12 cellular contexts compared by ENCODE assay signal in the genomic region with DNA sequence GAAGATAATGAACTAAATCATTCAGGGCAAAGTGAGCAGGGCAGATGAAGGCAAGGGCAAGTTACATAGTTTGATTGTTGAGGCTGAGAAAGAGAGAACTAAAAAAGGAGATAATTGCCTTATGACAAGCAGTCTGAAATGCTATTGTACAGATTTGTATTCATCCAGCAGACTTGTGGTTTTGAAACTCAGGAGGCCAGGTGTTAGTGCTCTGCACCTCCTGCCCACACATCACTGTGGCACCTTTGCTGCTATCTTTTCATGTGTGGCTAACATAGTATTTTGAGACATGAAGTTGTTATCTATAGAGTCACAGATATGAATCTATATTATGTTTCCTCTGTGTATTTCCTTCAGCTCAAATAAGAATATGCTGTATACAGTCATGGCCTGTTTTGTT. TPM values are rescaled to one million over a fixed set of nuclear protein-coding genes. Genes with fewer than 3 reads are reported as not detected.
DNase-seq lines count a peak whose midpoint lies in the region; ATAC-seq and TF ChIP-seq lines count a peak whose summit lies in the region.
"Had no signal": no experiment of that assay in that cellular context is flagged by ENCODE, and none has a peak within 500 bp of the region (broad histone marks: within the 10 kb centered on the region; RNA-seq: fewer than 3 reads in every experiment).

No MANE protein-coding gene starts in this region.

- H3K9me3 Mint-ChIP-seq in activated T-cell treated with anti-CD3 and anti-CD28 coated beads, Interleukin-2, amount 50 U/mL, for 72 hours = peaks cover 0 to 3% of the 10 kb centered on the region in 2 donors
- H3K9me3 Mint-ChIP-seq in stimulated activated naive B cell treated with anti-CD40 and anti-IgM and Interleukin-4, amounts not matched to agents 10 μg/mL and 1 μg/mL and 100 μg/mL, for 72 hours = peaks cover 5% of the 10 kb centered on the region in 2 donors

- H3K4me1 ChIP-seq in GM23248 (ENCODE audit: insufficient read depth) = no peaks in the 10 kb centered on the region
- H3K4me1 ChIP-seq: heart left ventricle had no signal

- H3K4me3 ChIP-seq in brain microvascular endothelial cell (ENCODE audit: low read depth, low read length) (no peak overlapping the region), GM23248 (no peak overlapping the region)
- H3K4me3 ChIP-seq: heart left ventricle, mucosa of descending colon had no signal

- H3K4me2 ChIP-seq in GM23248 (ENCODE audit: unreplicated experiment) = no peak overlapping the region

- H3K9me2 ChIP-seq in GM23248 (ENCODE audit: insufficient read depth) = no peaks in the 10 kb centered on the region

- DNase-seq in activated T-cell treated with anti-CD3 and anti-CD28 coated beads, Interleukin-2, amount 50 U/mL, for 72 hours = peak in 1 of 2 donors; percentile 10
- no peak for DNase-seq in activated T-cell treated with anti-CD3 and anti-CD28 coated beads for 4 hours
- no peak for DNase-seq in stimulated activated naive B cell treated with anti-CD40 and anti-IgM and Interleukin-4, amounts not matched to agents 10 μg/mL and 1 μg/mL and 100 μg/mL, for 72 hours
- no peak for DNase-seq in brain microvascular endothelial cell
- DNase-seq in GM23248 = no peak
- DNase-seq in SK-N-DZ (ENCODE audit: low spot score) = no peak
- DNase-seq: cortex of kidney, heart left ventricle, mucosa of descending colon, NCI-H2171 had no signal

- H3F3A ChIP-seq in GM23248 (ENCODE audit: insufficient read depth) = no peaks in the 10 kb centered on the region

- H3K9ac ChIP-seq in GM23248 = no peak overlapping the region

- peaks cover 25% of the 10 kb centered on the region for H3K4me1 Mint-ChIP-seq in activated T-cell treated with anti-CD3 and anti-CD28 coated beads, Interleukin-2, amount 50 U/mL, for 72 hours (ENCODE audit: low read depth)
- peaks cover 18 to 27% of the 10 kb centered on the region in 2 donors for H3K4me1 Mint-ChIP-seq in stimulated activated naive B cell treated with anti-CD40 and anti-IgM and Interleukin-4, amounts not matched to agents 10 μg/mL and 1 μg/mL and 100 μg/mL, for 72 hours

- H3K27me3 ChIP-seq in brain microvascular endothelial cell (replicated peaks) (no peaks in the 10 kb centered on the region), GM23248 (replicated peaks; ENCODE audit: insufficient read depth) (no peaks in the 10 kb centered on the region)
- H3K27me3 ChIP-seq: heart left ventricle had no signal

- no peak overlapping the region for H3K27ac ChIP-seq in brain microvascular endothelial cell
- H3K27ac ChIP-seq in GM23248 = no peak overlapping the region
- H3K27ac ChIP-seq: heart left ventricle had no signal

- no peaks in the 10 kb centered on the region for H3K79me2 ChIP-seq in GM23248 (ENCODE audit: insufficient read depth)

- no peak overlapping the region for H2AFZ ChIP-seq in GM23248

- no peaks in the 10 kb centered on the region for H3K9me3 ChIP-seq in GM23248 (ENCODE audit: low read depth)
- H3K9me3 ChIP-seq: mucosa of descending colon had no signal

- peaks cover 4 to 5% of the 10 kb centered on the region in 2 donors for H3K36me3 Mint-ChIP-seq in activated T-cell treated with anti-CD3 and anti-CD28 coated beads, Interleukin-2, amount 50 U/mL, for 72 hours (ENCODE audit: insufficient read depth in 2 of 2)
- H3K36me3 Mint-ChIP-seq in stimulated activated naive B cell treated with anti-CD40 and anti-IgM and Interleukin-4, amounts not matched to agents 10 μg/mL and 1 μg/mL and 100 μg/mL, for 72 hours = peaks cover 5 to 7% of the 10 kb centered on the region in 2 donors

- H3K36me3 ChIP-seq in brain microvascular endothelial cell (replicated peaks) (no peaks in the 10 kb centered on the region), GM23248 (ENCODE audit: low read depth) (no peaks in the 10 kb centered on the region)
- H3K36me3 ChIP-seq: heart left ventricle had no signal

- H3K4me3 Mint-ChIP-seq in activated T-cell treated with anti-CD3 and anti-CD28 coated beads, Interleukin-2, amount 50 U/mL, for 72 hours = peak overlapping the region in 1 of 2 donors; percentile 0
- no peak overlapping the region for H3K4me3 Mint-ChIP-seq in stimulated activated naive B cell treated with anti-CD40 and anti-IgM and Interleukin-4, amounts not matched to agents 10 μg/mL and 1 μg/mL and 100 μg/mL, for 72 hours

- in situ Hi-C loops in brain microvascular endothelial cell (cut with HindIII; ENCODE audit: low pct_ligation_motif_present, low sequenced_read_pairs) (no loop called here), GM23248 (cut with MboI) (no loop called here)

- peak; percentile 58 to 72 for ATAC-seq in activated T-cell treated with anti-CD3 and anti-CD28 coated beads, Interleukin-2, amount 50 U/mL, for 72 hours (replicated peaks in 1 of 2)
- ATAC-seq in GM21529 (IDR thresholded peaks at IDR 0.05; ENCODE audit: unreplicated experiment) (peak; percentile 78), HG03575 (IDR thresholded peaks at IDR 0.05; ENCODE audit: extremely low read depth, insufficient number of reproducible peaks, low FRiP score, unreplicated experiment) (peak; percentile 85)
- peak; percentile 61 to 68 for ATAC-seq in stimulated activated naive B cell treated with anti-CD40 and anti-IgM and Interleukin-4, amounts not matched to agents 10 μg/mL and 1 μg/mL and 100 μg/mL, for 72 hours (replicated peaks)
- ATAC-seq: heart left ventricle, mucosa of descending colon had no signal

- no peaks in the 10 kb centered on the region for H3K27me3 Mint-ChIP-seq in activated T-cell treated with anti-CD3 and anti-CD28 coated beads, Interleukin-2, amount 50 U/mL, for 72 hours (ENCODE audit: low read depth)
- no peaks in the 10 kb centered on the region for H3K27me3 Mint-ChIP-seq in stimulated activated naive B cell treated with anti-CD40 and anti-IgM and Interleukin-4, amounts not matched to agents 10 μg/mL and 1 μg/mL and 100 μg/mL, for 72 hours

- TF ChIP-seq CTCF in brain microvascular endothelial cell (IDR thresholded peaks at IDR 0.05; ENCODE audit: low read depth, low read length, missing control alignments) = no peak

- H4K20me1 ChIP-seq in GM23248 (ENCODE audit: insufficient read depth) = no peaks in the 10 kb centered on the region

- H3K27ac Mint-ChIP-seq in activated T-cell treated with anti-CD3 and anti-CD28 coated beads, Interleukin-2, amount 50 U/mL, for 72 hours = peak overlapping the region; percentile 11
- no peak overlapping the region for H3K27ac Mint-ChIP-seq in stimulated activated naive B cell treated with anti-CD40 and anti-IgM and Interleukin-4, amounts not matched to agents 10 μg/mL and 1 μg/mL and 100 μg/mL, for 72 hours

RNA-seq across cellular contexts. Expression of gene SUCLG2, which starts 24.3 kb away (rescaled TPM):
- 10 to 100 TPM; 35.8 to 39.5 TPM for total RNA-seq in activated T-cell treated with anti-CD3 and anti-CD28 coated beads, Interleukin-2, amount 50 U/mL, for 72 hours
- 47.3 and 49.9 TPM in 2 replicates for total RNA-seq in GM23248 (2014; rRNA removed; shearing (Covaris generic))
- polyA plus RNA-seq in GM23248 (2016; fragmentation: Nextera tagmentation; extraction: Ambion mirVana) = 49.9 and 53.1 TPM in 2 replicates
- 3.6 and 5.2 TPM in 2 replicates for polyA plus RNA-seq in SK-N-DZ (2014; cell fraction: cytosol; rRNA removed)
- polyA plus RNA-seq in SK-N-DZ (2014; cell fraction: nucleus; rRNA removed) = 2.3 and 2.4 TPM in 2 replicates
